ENCODE assay signal across 17 cellular contexts in the genomic region with DNA sequence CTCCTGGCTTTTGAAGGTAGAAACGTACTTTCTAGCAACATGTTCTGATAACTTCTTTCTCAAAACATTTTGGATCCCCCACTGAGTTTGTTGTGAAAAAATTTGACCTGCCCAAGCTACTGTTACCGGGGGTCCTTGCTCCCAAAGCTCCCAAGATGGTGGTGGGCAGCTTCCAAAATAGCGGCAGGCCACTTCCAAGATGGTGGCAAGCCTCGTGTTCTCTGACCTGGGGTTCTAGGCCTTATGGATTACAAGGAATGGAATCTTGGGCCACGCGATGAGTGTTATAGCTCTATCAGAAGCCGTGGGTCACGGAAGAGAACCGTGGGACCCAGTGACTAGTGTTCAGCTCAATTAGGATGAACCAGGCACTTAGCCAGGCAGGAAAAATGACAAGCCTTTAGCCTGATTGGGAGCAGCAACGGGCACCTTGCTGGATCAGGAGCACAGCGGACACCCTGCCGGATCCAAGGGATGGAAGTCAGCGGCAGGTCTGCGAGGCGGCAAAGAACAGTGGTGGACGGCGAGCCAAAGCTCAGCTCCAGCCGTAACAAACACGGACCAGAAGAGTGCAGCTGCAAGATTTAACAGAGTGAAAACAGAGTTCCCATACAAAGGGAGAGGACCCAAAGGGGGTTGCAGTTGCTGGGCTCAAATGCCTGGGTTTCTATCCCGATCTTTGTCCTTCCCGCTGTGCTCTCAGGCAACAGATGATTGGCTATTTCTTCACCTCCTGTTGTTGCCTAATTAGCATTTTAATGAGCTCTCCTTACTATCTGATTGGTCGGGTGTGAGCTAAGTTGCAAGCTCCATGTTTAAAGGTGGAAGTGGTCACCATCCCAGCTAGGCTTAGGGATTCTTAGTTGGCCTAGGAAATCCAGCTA.
"Had no signal": no experiment of that assay in that cellular context is flagged by ENCODE, and none has a peak within 500 bp of the region (broad histone marks: within the 10 kb centered on the region; RNA-seq: fewer than 3 reads in every experiment).

No MANE protein-coding gene starts in this region.

- H3K9me3 Mint-ChIP-seq: activated CD4-positive, alpha-beta T cell treated with anti-CD3 and anti-CD28 coated beads, Interleukin-2, amount 10 ng/mL, durations not matched to agents 24 days and 14 days; activated naive CD4-positive, alpha-beta T cell treated with anti-CD3 and anti-CD28 coated beads, Interleukin-2, amount 10 ng/mL, durations not matched to agents 7 days and 5 days had no signal

- H3K27me3 ChIP-seq: right lobe of liver, uterus had no signal

- H3K27ac ChIP-seq: right lobe of liver, skin epidermis, uterus had no signal

- H3K27ac Mint-ChIP-seq: activated CD4-positive, alpha-beta memory T cell treated with anti-CD3 and anti-CD28 coated beads, Interleukin-2, amount 10 ng/mL, durations not matched to agents 7 days and 5 days; activated CD4-positive, alpha-beta T cell treated with anti-CD3 and anti-CD28 coated beads, Interleukin-2, amount 10 ng/mL, durations not matched to agents 24 days and 14 days; activated naive CD4-positive, alpha-beta T cell treated with anti-CD3 and anti-CD28 coated beads, Interleukin-2, amount 10 ng/mL, durations not matched to agents 7 days and 5 days; nephron; stimulated activated naive B cell treated with anti-CD40 and anti-IgM and Interleukin-4, amounts not matched to agents 10 μg/mL and 1 μg/mL and 100 μg/mL, for 72 hours; T-helper 1 cell treated with Interleukin-12 subunit alpha and Interleukin-12 subunit beta and Interleukin-4 antibody, amounts not matched to agents 30 μg/mL and 1 μg/mL, for 36 hours had no signal

- H3K4me1 ChIP-seq: right lobe of liver, uterus had no signal

- H3K4me1 Mint-ChIP-seq: activated CD4-positive, alpha-beta memory T cell treated with anti-CD3 and anti-CD28 coated beads, Interleukin-2, amount 10 ng/mL, durations not matched to agents 7 days and 5 days; activated CD4-positive, alpha-beta T cell treated with anti-CD3 and anti-CD28 coated beads, Interleukin-2, amount 10 ng/mL, durations not matched to agents 24 days and 14 days; activated naive CD4-positive, alpha-beta T cell treated with anti-CD3 and anti-CD28 coated beads, Interleukin-2, amount 10 ng/mL, durations not matched to agents 7 days and 5 days; nephron; stimulated activated naive B cell treated with anti-CD40 and anti-IgM and Interleukin-4, amounts not matched to agents 10 μg/mL and 1 μg/mL and 100 μg/mL, for 72 hours had no signal

- H3K36me3 ChIP-seq: right lobe of liver, uterus had no signal

- H3K27me3 Mint-ChIP-seq: activated CD4-positive, alpha-beta memory T cell treated with anti-CD3 and anti-CD28 coated beads, Interleukin-2, amount 10 ng/mL, durations not matched to agents 7 days and 5 days; activated CD4-positive, alpha-beta T cell treated with anti-CD3 and anti-CD28 coated beads, Interleukin-2, amount 10 ng/mL, durations not matched to agents 24 days and 14 days; activated naive CD4-positive, alpha-beta T cell treated with anti-CD3 and anti-CD28 coated beads, Interleukin-2, amount 10 ng/mL, durations not matched to agents 7 days and 5 days had no signal

- DNase-seq: activated CD4-positive, alpha-beta memory T cell treated with anti-CD3 and anti-CD28 coated beads, Interleukin-2, amount 10 ng/mL, durations not matched to agents 7 days and 5 days; activated CD4-positive, alpha-beta T cell treated with anti-CD3 and anti-CD28 coated beads, Interleukin-2, amount 10 ng/mL, durations not matched to agents 24 days and 14 days; activated effector memory CD4-positive, alpha-beta T cell treated with anti-CD3 and anti-CD28 coated beads, Interleukin-2, amount 50 U/mL, for 16 hours; activated naive CD4-positive, alpha-beta T cell treated with anti-CD3 and anti-CD28 coated beads, Interleukin-2, amount 10 ng/mL, durations not matched to agents 7 days and 5 days; effector CD4-positive, alpha-beta T cell; foreskin fibroblast; left cardiac atrium; occipital lobe; stimulated activated CD4-positive, alpha-beta T cell treated with anti-CD3 and anti-CD28 coated beads, Interleukin-15, amount 100 ng/mL, for 24 hours; stimulated activated naive B cell treated with anti-CD40 and anti-IgM and Interleukin-4, amounts not matched to agents 10 μg/mL and 1 μg/mL and 100 μg/mL, for 72 hours; trophoblast cell; uterus had no signal

- H3K36me3 Mint-ChIP-seq: activated naive CD4-positive, alpha-beta T cell treated with anti-CD3 and anti-CD28 coated beads, Interleukin-2, amount 10 ng/mL, durations not matched to agents 7 days and 5 days; stimulated activated naive B cell treated with anti-CD40 and anti-IgM and Interleukin-4, amounts not matched to agents 10 μg/mL and 1 μg/mL and 100 μg/mL, for 72 hours had no signal

- H3K4me3 Mint-ChIP-seq: activated CD4-positive, alpha-beta memory T cell treated with anti-CD3 and anti-CD28 coated beads, Interleukin-2, amount 10 ng/mL, durations not matched to agents 7 days and 5 days; activated CD4-positive, alpha-beta T cell treated with anti-CD3 and anti-CD28 coated beads, Interleukin-2, amount 10 ng/mL, durations not matched to agents 24 days and 14 days; activated naive CD4-positive, alpha-beta T cell treated with anti-CD3 and anti-CD28 coated beads, Interleukin-2, amount 10 ng/mL, durations not matched to agents 7 days and 5 days; nephron; stimulated activated naive B cell treated with anti-CD40 and anti-IgM and Interleukin-4, amounts not matched to agents 10 μg/mL and 1 μg/mL and 100 μg/mL, for 72 hours; T-helper 1 cell treated with Interleukin-12 subunit alpha and Interleukin-12 subunit beta and Interleukin-4 antibody, amounts not matched to agents 30 μg/mL and 1 μg/mL, for 36 hours had no signal

- ATAC-seq: activated CD4-positive, CD25-positive, alpha-beta regulatory T cell treated with anti-CD3 and anti-CD28 coated beads, Interleukin-2, amount 50 U/mL, for 24 hours; left cardiac atrium; stimulated activated naive B cell treated with anti-CD40 and anti-IgM and Interleukin-4, amounts not matched to agents 10 μg/mL and 1 μg/mL and 100 μg/mL, for 72 hours had no signal

- H3K4me3 ChIP-seq: right lobe of liver, skin epidermis, uterus had no signal

- H3K9me3 ChIP-seq: right lobe of liver, uterus had no signal
